Comparison of ENCODE assay signal across 12 cellular contexts in genomic region chr12:774051-774614, GRCh38. TPM values are rescaled to one million over a fixed set of nuclear protein-coding genes. Genes with fewer than 3 reads are reported as not detected.
A peak's percentile ranks its signal among the peaks of the same experiment; 100 is the strongest.
DNase-seq lines count a peak whose midpoint lies in the region; ATAC-seq and TF ChIP-seq lines count a peak whose summit lies in the region.
"Had no signal": no experiment of that assay in that cellular context is flagged by ENCODE, and none has a peak within 500 bp of the region (broad histone marks: within the 10 kb centered on the region; RNA-seq: fewer than 3 reads in every experiment).

No MANE protein-coding gene starts in this region.

- no peaks in the 10 kb centered on the region for H3K9me3 Mint-ChIP-seq in activated T-cell treated with anti-CD3 and anti-CD28 coated beads, Interleukin-2, amount 50 U/mL, for 72 hours
- H3K9me3 Mint-ChIP-seq in memory B cell: peaks cover 2% of the 10 kb centered on the region
- no peaks in the 10 kb centered on the region for H3K9me3 Mint-ChIP-seq in stimulated activated naive B cell treated with anti-CD40 and anti-IgM and Interleukin-4, amounts not matched to agents 10 μg/mL and 1 μg/mL and 100 μg/mL, for 72 hours

- TF ChIP-seq EP300 in stomach (IDR thresholded peaks at IDR 0.05): no peak

- H3K4me1 Mint-ChIP-seq in activated T-cell treated with anti-CD3 and anti-CD28 coated beads, Interleukin-2, amount 50 U/mL, for 72 hours (ENCODE audit: low read depth): peaks cover 89% of the 10 kb centered on the region
- peaks cover 24% of the 10 kb centered on the region for H3K4me1 Mint-ChIP-seq in memory B cell
- H3K4me1 Mint-ChIP-seq in stimulated activated naive B cell treated with anti-CD40 and anti-IgM and Interleukin-4, amounts not matched to agents 10 μg/mL and 1 μg/mL and 100 μg/mL, for 72 hours: peaks cover 20 to 72% of the 10 kb centered on the region in 2 donors

- H3K4me1 ChIP-seq in adipocyte (ENCODE audit: control insufficient read depth, insufficient read depth, low read length) (peaks cover 26% of the 10 kb centered on the region), stomach (peaks cover 36 to 98% (median 71%) of the 10 kb centered on the region in 4 donors)

- no peaks in the 10 kb centered on the region for H3K27me3 Mint-ChIP-seq in activated T-cell treated with anti-CD3 and anti-CD28 coated beads, Interleukin-2, amount 50 U/mL, for 72 hours (ENCODE audit: low read depth)
- H3K27me3 Mint-ChIP-seq in memory B cell: no peaks in the 10 kb centered on the region
- H3K27me3 Mint-ChIP-seq in stimulated activated naive B cell treated with anti-CD40 and anti-IgM and Interleukin-4, amounts not matched to agents 10 μg/mL and 1 μg/mL and 100 μg/mL, for 72 hours: no peaks in the 10 kb centered on the region

- H3K27ac Mint-ChIP-seq in activated T-cell treated with anti-CD3 and anti-CD28 coated beads, Interleukin-2, amount 50 U/mL, for 72 hours: peak overlapping the region; percentile 8
- peak overlapping the region; percentile 4 for H3K27ac Mint-ChIP-seq in memory B cell
- H3K27ac Mint-ChIP-seq in stimulated activated naive B cell treated with anti-CD40 and anti-IgM and Interleukin-4, amounts not matched to agents 10 μg/mL and 1 μg/mL and 100 μg/mL, for 72 hours: peak overlapping the region; percentile 28

- H3K4me3 Mint-ChIP-seq in activated T-cell treated with anti-CD3 and anti-CD28 coated beads, Interleukin-2, amount 50 U/mL, for 72 hours: no peak overlapping the region
- H3K4me3 Mint-ChIP-seq in memory B cell: no peak overlapping the region
- no peak overlapping the region for H3K4me3 Mint-ChIP-seq in stimulated activated naive B cell treated with anti-CD40 and anti-IgM and Interleukin-4, amounts not matched to agents 10 μg/mL and 1 μg/mL and 100 μg/mL, for 72 hours

- H3K36me3 ChIP-seq in adipocyte (ENCODE audit: control insufficient read depth, insufficient read depth, low read length, severe bottlenecking) (no peaks in the 10 kb centered on the region), stomach (no peaks in the 10 kb centered on the region)
- H3K36me3 ChIP-seq: right lobe of liver had no signal

- peaks cover 0 to 5% of the 10 kb centered on the region in 2 donors for H3K36me3 Mint-ChIP-seq in activated T-cell treated with anti-CD3 and anti-CD28 coated beads, Interleukin-2, amount 50 U/mL, for 72 hours (ENCODE audit: insufficient read depth in 2 of 2)
- peaks cover 6% of the 10 kb centered on the region for H3K36me3 Mint-ChIP-seq in memory B cell
- H3K36me3 Mint-ChIP-seq in stimulated activated naive B cell treated with anti-CD40 and anti-IgM and Interleukin-4, amounts not matched to agents 10 μg/mL and 1 μg/mL and 100 μg/mL, for 72 hours: peaks cover 16 to 18% of the 10 kb centered on the region in 2 donors

- H3K4me3 ChIP-seq in adipocyte (ENCODE audit: low read length): peak overlapping the region; percentile 60
- H3K4me3 ChIP-seq in stomach: no peak overlapping the region
- H3K4me3 ChIP-seq: right lobe of liver had no signal

- no peak for ATAC-seq in activated T-cell treated with anti-CD3 and anti-CD28 coated beads, Interleukin-2, amount 50 U/mL, for 72 hours (replicated peaks in 1 of 2)
- ATAC-seq in memory B cell (ENCODE audit: low read depth) (no peak), HG02678 (IDR thresholded peaks at IDR 0.05; ENCODE audit: unreplicated experiment) (no peak), GM18858 (IDR thresholded peaks at IDR 0.05; ENCODE audit: unreplicated experiment) (no peak)
- ATAC-seq in stimulated activated naive B cell treated with anti-CD40 and anti-IgM and Interleukin-4, amounts not matched to agents 10 μg/mL and 1 μg/mL and 100 μg/mL, for 72 hours (replicated peaks): no peak
- ATAC-seq: right lobe of liver had no signal

- intact Hi-C loops in stomach (cut with DNase I; ENCODE audit: low total_unique reads): no loop called here

- no peak for DNase-seq in activated T-cell treated with anti-CD3 and anti-CD28 coated beads, Interleukin-2, amount 50 U/mL, for 72 hours
- DNase-seq in activated T-cell treated with anti-CD3 and anti-CD28 coated beads for 4 hours (no peak), adipocyte (ENCODE audit: low read depth) (peak; percentile 70), memory B cell (ENCODE audit: low spot score in 2 of 2) (no peak), stomach (no peak)
- DNase-seq in stimulated activated naive B cell treated with anti-CD40 and anti-IgM and Interleukin-4, amounts not matched to agents 10 μg/mL and 1 μg/mL and 100 μg/mL, for 72 hours: no peak
- DNase-seq: kidney, NCI-H510A, right lobe of liver, T1000 had no signal

- H3K27ac ChIP-seq in stomach: peak overlapping the region in 2 of 5 donors; percentile 16 to 40
- H3K27ac ChIP-seq: right lobe of liver had no signal

- H3K9me3 ChIP-seq in adipocyte (ENCODE audit: control insufficient read depth, low read length): no peaks in the 10 kb centered on the region
- no peaks in the 10 kb centered on the region for H3K9me3 ChIP-seq in stomach
- H3K9me3 ChIP-seq: right lobe of liver had no signal

- no peaks in the 10 kb centered on the region for H3K27me3 ChIP-seq in adipocyte (replicated peaks; ENCODE audit: control insufficient read depth, insufficient read depth, low read length)
- H3K27me3 ChIP-seq in stomach: no peaks in the 10 kb centered on the region
- H3K27me3 ChIP-seq: right lobe of liver had no signal

- peak overlapping the region; percentile 60 for H3K9ac ChIP-seq in adipocyte (ENCODE audit: low read length)

- TF ChIP-seq POLR2A in stomach (IDR thresholded peaks at IDR 0.05): no peak

- 45 to 59% (median 46%) methylated on average over 3 of the region's 3 CpGs for WGBS in stomach, 5 donors

- TF ChIP-seq CTCF in stomach (IDR thresholded peaks at IDR 0.05): no peak

RNA-seq across cellular contexts. Expression of gene WNK1, which starts 21.8 kb away (rescaled TPM):
- 100 to 1,000 TPM; 177 to 213 TPM for total RNA-seq in activated T-cell treated with anti-CD3 and anti-CD28 coated beads, Interleukin-2, amount 50 U/mL, for 72 hours
- 100 to 1,000 TPM in 4 of 5 donors, 10 to 100 TPM in 1; 46.3 to 192 (median 162) TPM for total RNA-seq in stomach
- 10 to 100 TPM; 13.2 to 32.1 (median 22.4) TPM for polyA plus RNA-seq in stomach
